12 cellular contexts compared by ENCODE assay signal in genomic region chr2:136527560-136527959, GRCh38.
DNase-seq lines count a peak whose midpoint lies in the region; ATAC-seq lines count a peak whose summit lies in the region.
"Had no signal": no experiment of that assay in that cellular context is flagged by ENCODE, and none has a peak within 500 bp of the region (broad histone marks: within the 10 kb centered on the region; RNA-seq: fewer than 3 reads in every experiment).

No MANE protein-coding gene starts in this region.

- peak; percentile 5 for DNase-seq in A172 (ENCODE audit: low spot score)
- DNase-seq in HAP-1 (ENCODE audit: low spot score in 2 of 2) = peak; percentile 18 to 60
- DNase-seq in RPMI8226 = peak; percentile 48
- DNase-seq in fibroblast of peridontal ligament (ENCODE audit: extremely low read depth) = peak; percentile 2
- DNase-seq in substantia nigra (lab: John Stamatoyannopoulos, UW) = no peak
- no peak for DNase-seq in NCI-H2196 treated with DMSO at 0.1 percent for 48 hours (lab: John Stamatoyannopoulos, UW; ENCODE audit: unreplicated experiment)
- DNase-seq: activated CD8-positive, alpha-beta memory T cell treated with anti-CD3 and anti-CD28 coated beads for 24 hours; stimulated activated CD8-positive, alpha-beta memory T cell treated with anti-CD3 and anti-CD28 coated beads, Interleukin-4, amount 100 ng/mL, for 48 hours had no signal

- no peaks in the 10 kb centered on the region for H3K4me1 ChIP-seq in HAP-1
- H3K4me1 ChIP-seq: BLaER1 treated with 17β-estradiol and CSF1 and Interleukin-3, amounts not matched to agents 10 nM and 100 nM; gastroesophageal sphincter had no signal

- no peak overlapping the region for H3K4me3 ChIP-seq in HAP-1
- H3K4me3 ChIP-seq: BLaER1 treated with 17β-estradiol and CSF1 and Interleukin-3, amounts not matched to agents 10 nM and 100 nM; gastroesophageal sphincter had no signal

- H3K9me3 ChIP-seq in HAP-1 = no peaks in the 10 kb centered on the region
- H3K9me3 ChIP-seq: BLaER1 treated with 17β-estradiol and CSF1 and Interleukin-3, amounts not matched to agents 10 nM and 100 nM; gastroesophageal sphincter had no signal

- H3K27me3 ChIP-seq in HAP-1 (ENCODE audit: low read depth) = no peaks in the 10 kb centered on the region
- H3K27me3 ChIP-seq: BLaER1 treated with 17β-estradiol and CSF1 and Interleukin-3, amounts not matched to agents 10 nM and 100 nM; gastroesophageal sphincter had no signal

- ATAC-seq in GM18519 (IDR thresholded peaks at IDR 0.05; ENCODE audit: low FRiP score, unreplicated experiment) (no peak), HG02763 (IDR thresholded peaks at IDR 0.05; ENCODE audit: unreplicated experiment) (no peak)
- ATAC-seq: gastroesophageal sphincter had no signal

- in situ Hi-C loops in HAP-1 (cut with MboI; ENCODE audit: low sequenced_read_pairs) = no loop called here

- H3K27ac ChIP-seq in substantia nigra (ENCODE audit: low read depth, low read length, poor library complexity, severe bottlenecking) = no peak overlapping the region
- H3K27ac ChIP-seq: BLaER1 treated with 17β-estradiol and CSF1 and Interleukin-3, amounts not matched to agents 10 nM and 100 nM; gastroesophageal sphincter had no signal

- no peaks in the 10 kb centered on the region for H3K36me3 ChIP-seq in HAP-1 (replicated peaks)
- H3K36me3 ChIP-seq: BLaER1 treated with 17β-estradiol and CSF1 and Interleukin-3, amounts not matched to agents 10 nM and 100 nM; gastroesophageal sphincter had no signal

Comparison
In these comparisons a context has a peak if more than half of its experiments do, and no peak if none do; other contexts are left out.
1. DNase-seq: peak in A172 (single experiment), HAP-1 (2 of 2), RPMI8226 (single experiment) and fibroblast of peridontal ligament (single experiment); none in substantia nigra (0 of 49) and NCI-H2196 treated with DMSO at 0.1 percent for 48 hours (single experiment).